Comparison of ENCODE assay signal across 1 cellular context in the genomic region with DNA sequence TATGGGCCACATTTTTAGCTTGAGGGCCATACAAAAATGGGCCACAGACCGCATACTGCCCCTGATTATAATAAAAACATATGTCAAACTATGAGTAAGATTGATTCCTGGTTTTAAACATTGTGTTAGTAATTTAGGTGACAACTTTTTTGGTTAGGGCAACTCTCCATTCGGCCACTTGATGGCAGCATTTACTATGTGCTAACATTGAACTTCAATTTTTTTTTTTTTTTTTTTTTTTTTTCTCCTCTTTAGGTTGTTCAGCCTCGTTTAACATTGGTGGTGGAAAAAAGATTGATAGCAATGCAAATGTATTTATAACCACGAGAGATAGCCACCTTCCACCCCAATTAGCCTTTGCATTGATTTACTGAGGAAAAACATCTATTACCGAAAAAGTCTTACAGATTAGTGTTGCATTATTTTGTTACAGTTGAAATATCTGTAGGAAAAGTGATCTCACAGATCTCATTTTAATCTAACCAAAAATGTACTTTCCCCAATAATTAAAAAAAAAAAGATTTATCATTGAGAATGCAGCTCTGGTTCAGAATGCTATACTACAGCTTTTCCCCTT.
TF ChIP-seq lines count a peak whose summit lies in the region.

No MANE protein-coding gene starts in this region.

TF ChIP-seq in WTC11, 78 proteins besides CTCF, POLR2A, EP300 and RAD21 (continued from another document):
- TF ChIP-seq ARID4B (CRISPR knock-in tag; IDR thresholded peaks at IDR 0.05; ENCODE audit: borderline replicate concordance) (no peak), PRRX2 (CRISPR knock-in tag; IDR thresholded peaks at IDR 0.05) (no peak), GTF2I (CRISPR knock-in tag; conservative IDR thresholded peaks at IDR 0.05) (no peak), ZNF425 (CRISPR knock-in tag; conservative IDR thresholded peaks at IDR 0.05) (no peak), FOXJ3 (CRISPR knock-in tag; IDR thresholded peaks at IDR 0.05; ENCODE audit: borderline replicate concordance) (no peak), ESRRA (CRISPR knock-in tag; IDR thresholded peaks at IDR 0.05; ENCODE audit: borderline replicate concordance) (no peak)
- TF ChIP-seq, protein P1, sequence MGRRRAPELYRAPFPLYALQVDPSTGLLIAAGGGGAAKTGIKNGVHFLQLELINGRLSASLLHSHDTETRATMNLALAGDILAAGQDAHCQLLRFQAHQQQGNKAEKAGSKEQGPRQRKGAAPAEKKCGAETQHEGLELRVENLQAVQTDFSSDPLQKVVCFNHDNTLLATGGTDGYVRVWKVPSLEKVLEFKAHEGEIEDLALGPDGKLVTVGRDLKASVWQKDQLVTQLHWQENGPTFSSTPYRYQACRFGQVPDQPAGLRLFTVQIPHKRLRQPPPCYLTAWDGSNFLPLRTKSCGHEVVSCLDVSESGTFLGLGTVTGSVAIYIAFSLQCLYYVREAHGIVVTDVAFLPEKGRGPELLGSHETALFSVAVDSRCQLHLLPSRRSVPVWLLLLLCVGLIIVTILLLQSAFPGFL (CRISPR knock-in tag; IDR thresholded peaks at IDR 0.05; ENCODE audit: borderline replicate concordance), result no peak
- TF ChIP-seq, protein P2, sequence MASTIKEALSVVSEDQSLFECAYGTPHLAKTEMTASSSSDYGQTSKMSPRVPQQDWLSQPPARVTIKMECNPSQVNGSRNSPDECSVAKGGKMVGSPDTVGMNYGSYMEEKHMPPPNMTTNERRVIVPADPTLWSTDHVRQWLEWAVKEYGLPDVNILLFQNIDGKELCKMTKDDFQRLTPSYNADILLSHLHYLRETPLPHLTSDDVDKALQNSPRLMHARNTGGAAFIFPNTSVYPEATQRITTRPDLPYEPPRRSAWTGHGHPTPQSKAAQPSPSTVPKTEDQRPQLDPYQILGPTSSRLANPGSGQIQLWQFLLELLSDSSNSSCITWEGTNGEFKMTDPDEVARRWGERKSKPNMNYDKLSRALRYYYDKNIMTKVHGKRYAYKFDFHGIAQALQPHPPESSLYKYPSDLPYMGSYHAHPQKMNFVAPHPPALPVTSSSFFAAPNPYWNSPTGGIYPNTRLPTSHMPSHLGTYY (CRISPR knock-in tag; IDR thresholded peaks at IDR 0.05), result no peak
